In genomic region chr15:79003896-79004295, GRCh38 we compare ENCODE assay signal across 18 cellular contexts. TPM values are rescaled to one million over a fixed set of nuclear protein-coding genes. Genes with fewer than 3 reads are reported as not detected.
DNase-seq lines count a peak whose midpoint lies in the region; ATAC-seq, FAIRE-seq and TF ChIP-seq lines count a peak whose summit lies in the region.
"Had no signal": no experiment of that assay in that cellular context is flagged by ENCODE, and none has a peak within 500 bp of the region (broad histone marks: within the 10 kb centered on the region; RNA-seq: fewer than 3 reads in every experiment).

No MANE protein-coding gene starts in this region.

- H3K4ac ChIP-seq in H1 (replicated peaks; ENCODE audit: insufficient read length, low read depth, low read length): no peak overlapping the region

- no peak overlapping the region for H3K23ac ChIP-seq in H1 (ENCODE audit: insufficient read length)

- no peak overlapping the region for H2BK20ac ChIP-seq in H1 (ENCODE audit: low read length)

- no peaks in the 10 kb centered on the region for H4K20me1 ChIP-seq in H1 (replicated peaks in 1 of 2; ENCODE audit: control insufficient read depth in 1 of 2, insufficient read depth in 2 of 2, low read length in 2 of 2)

- H3K27ac ChIP-seq in KOPT-K1 (ENCODE audit: low read depth, low read length, poor library complexity, severe bottlenecking): peak overlapping the region; percentile 37
- no peak overlapping the region for H3K27ac ChIP-seq in H1 (ENCODE audit: low read depth, low read length)
- H3K27ac ChIP-seq: foreskin keratinocyte, lower lobe of right lung, right atrium auricular region, upper lobe of right lung had no signal

- no peak overlapping the region for H3K56ac ChIP-seq in H1 (replicated peaks; ENCODE audit: insufficient read length, low read depth, low read length)

- H2AFZ ChIP-seq in H1 (ENCODE audit: low read length): no peak overlapping the region

- no peak overlapping the region for H3K9ac ChIP-seq in H1 (replicated peaks in 1 of 4; ENCODE audit: extremely low read depth in 1 of 4, low read depth in 3 of 4, low read length in 3 of 4)

- POLR2A ChIA-PET in activated CD4-positive, alpha-beta T cell treated with anti-CD3 and anti-CD28 coated beads for 36 hours (lab: Charles Lee): no interaction called here
- POLR2A ChIA-PET in H1 (lab: Charles Lee; ENCODE audit: partially characterized antibody): interaction anchor here (0.9 to 1.4 kb wide), 3 partner anchors 24 to 79 kb away, joined by 3 read pairs; partner anchors contain the start of gene CTSH

- FAIRE-seq in H1 (lab: Jason Lieb, UNC): no peak
- FAIRE-seq: bronchial epithelial cell had no signal

- H4K91ac ChIP-seq in H1 (replicated peaks; ENCODE audit: insufficient read length, low read length): no peak overlapping the region

- WGBS in H1 (ENCODE audit: extremely low coverage in 1 of 2, insufficient coverage in 1 of 2, insufficient read length in 1 of 2, insufficient replicate concordance in 2 of 2, low coverage in 1 of 2, low lambda C conversion rate in 2 of 2, missing lambda C conversion rate in 1 of 2), 2 experiments: 92% methylated on average over 24 of the region's 24 CpGs; no CpG with 5 or more reads in 1 of the 2 experiments

- H3K23me2 ChIP-seq in H1 (ENCODE audit: low read depth, low read length): no peaks in the 10 kb centered on the region

- peak overlapping the region; percentile 2 for H3K27ac Mint-ChIP-seq in activated CD4-positive, alpha-beta T cell treated with anti-CD3 and anti-CD28 coated beads, Interleukin-2, amount 10 ng/mL, durations not matched to agents 24 days and 14 days
- no peak overlapping the region for H3K27ac Mint-ChIP-seq in activated CD4-positive, alpha-beta T cell treated with anti-CD3 and anti-CD28 coated beads for 36 hours
- H3K27ac Mint-ChIP-seq in stimulated activated effector memory CD8-positive, alpha-beta T cell treated with anti-CD3 and anti-CD28 coated beads, Interleukin-12 subunit alpha, Interleukin-12 subunit beta, amount 100 ng/mL, for 72 hours: peak overlapping the region; percentile 58

- no peaks in the 10 kb centered on the region for H3K36me3 Mint-ChIP-seq in activated CD4-positive, alpha-beta T cell treated with anti-CD3 and anti-CD28 coated beads, Interleukin-2, amount 10 ng/mL, durations not matched to agents 24 days and 14 days (ENCODE audit: low read depth)
- H3K36me3 Mint-ChIP-seq in activated CD4-positive, alpha-beta T cell treated with anti-CD3 and anti-CD28 coated beads for 36 hours (ENCODE audit: low read depth): no peaks in the 10 kb centered on the region
- no peaks in the 10 kb centered on the region for H3K36me3 Mint-ChIP-seq in stimulated activated effector memory CD8-positive, alpha-beta T cell treated with anti-CD3 and anti-CD28 coated beads, Interleukin-12 subunit alpha, Interleukin-12 subunit beta, amount 100 ng/mL, for 72 hours
- H3K36me3 Mint-ChIP-seq: activated naive CD4-positive, alpha-beta T cell treated with anti-CD3 and anti-CD28 coated beads, Interleukin-2, amount 10 ng/mL, durations not matched to agents 7 days and 5 days had no signal

- in situ Hi-C loops in ACHN (cut with HindIII; ENCODE audit: low pct_ligation_motif_present, low pct_unique_long_range_greater_than_20kb, low sequenced_read_pairs): no loop called here

- no peak overlapping the region for H2BK15ac ChIP-seq in H1 (ENCODE audit: low read length)

- no peak overlapping the region for H4K5ac ChIP-seq in H1 (ENCODE audit: insufficient read length, low read depth, low read length)

- intact Hi-C loops in activated CD4-positive, alpha-beta T cell treated with anti-CD3 and anti-CD28 coated beads, Interleukin-2, amount 10 ng/mL, durations not matched to agents 24 days and 14 days (cut with micrococcal nuclease): no loop called here
- intact Hi-C loops in activated CD4-positive, alpha-beta T cell treated with anti-CD3 and anti-CD28 coated beads for 36 hours (cut with DNase I, micrococcal nuclease): no loop called here

- no peak for ATAC-seq in activated CD4-positive, alpha-beta T cell treated with anti-CD3 and anti-CD28 coated beads for 36 hours
- ATAC-seq in stimulated activated effector memory CD8-positive, alpha-beta T cell treated with anti-CD3 and anti-CD28 coated beads, Interleukin-12 subunit alpha, Interleukin-12 subunit beta, amount 100 ng/mL, for 72 hours: no peak

- no peak overlapping the region for H3K4me3 Mint-ChIP-seq in activated CD4-positive, alpha-beta T cell treated with anti-CD3 and anti-CD28 coated beads, Interleukin-2, amount 10 ng/mL, durations not matched to agents 24 days and 14 days
- H3K4me3 Mint-ChIP-seq in activated CD4-positive, alpha-beta T cell treated with anti-CD3 and anti-CD28 coated beads for 36 hours: no peak overlapping the region
- no peak overlapping the region for H3K4me3 Mint-ChIP-seq in stimulated activated effector memory CD8-positive, alpha-beta T cell treated with anti-CD3 and anti-CD28 coated beads, Interleukin-12 subunit alpha, Interleukin-12 subunit beta, amount 100 ng/mL, for 72 hours
- H3K4me3 Mint-ChIP-seq: activated naive CD4-positive, alpha-beta T cell treated with anti-CD3 and anti-CD28 coated beads, Interleukin-2, amount 10 ng/mL, durations not matched to agents 7 days and 5 days had no signal

- H3K27me3 ChIP-seq in H1 (replicated peaks in 1 of 4; ENCODE audit: control insufficient read depth in 3 of 4, extremely low read depth in 1 of 4, insufficient read depth in 3 of 4, low read length in 3 of 4): no peaks in the 10 kb centered on the region; a peak in 2 of 7 replicates
- H3K27me3 ChIP-seq: foreskin keratinocyte, right atrium auricular region, upper lobe of right lung had no signal

- TF ChIP-seq RAD21 in H1 (IDR thresholded peaks at IDR 0.05 in 1 of 2, conservative IDR thresholded peaks at IDR 0.05 in 1 of 2; ENCODE audit: low read depth in 2 of 2, low read length in 2 of 2): no peak

- H3K9me3 Mint-ChIP-seq in activated CD4-positive, alpha-beta T cell treated with anti-CD3 and anti-CD28 coated beads, Interleukin-2, amount 10 ng/mL, durations not matched to agents 24 days and 14 days: no peaks in the 10 kb centered on the region
- H3K9me3 Mint-ChIP-seq in activated CD4-positive, alpha-beta T cell treated with anti-CD3 and anti-CD28 coated beads for 36 hours (ENCODE audit: low read depth): no peaks in the 10 kb centered on the region
- H3K9me3 Mint-ChIP-seq in stimulated activated effector memory CD8-positive, alpha-beta T cell treated with anti-CD3 and anti-CD28 coated beads, Interleukin-12 subunit alpha, Interleukin-12 subunit beta, amount 100 ng/mL, for 72 hours: no peaks in the 10 kb centered on the region
- H3K9me3 Mint-ChIP-seq: activated naive CD4-positive, alpha-beta T cell treated with anti-CD3 and anti-CD28 coated beads, Interleukin-2, amount 10 ng/mL, durations not matched to agents 7 days and 5 days had no signal

- H3K9me3 ChIP-seq in KOPT-K1 (ENCODE audit: insufficient read depth, low read length, poor library complexity, severe bottlenecking): no peaks in the 10 kb centered on the region
- H3K9me3 ChIP-seq in H1 (ENCODE audit: insufficient read depth in 2 of 2, low read depth in 1 of 2, low read length in 1 of 2): no peaks in the 10 kb centered on the region
- H3K9me3 ChIP-seq: lower lobe of right lung, right atrium auricular region, upper lobe of right lung had no signal

- H2AK5ac ChIP-seq in H1 (ENCODE audit: low read depth, low read length): 0 out of 2 replicates have a peak overlapping the region, but pooled peaks have one; percentile 44

- no peak overlapping the region for H4K8ac ChIP-seq in H1 (ENCODE audit: extremely low read depth, insufficient read depth, low read length)

- peaks cover 15% of the 10 kb centered on the region for H3K4me1 Mint-ChIP-seq in activated CD4-positive, alpha-beta T cell treated with anti-CD3 and anti-CD28 coated beads, Interleukin-2, amount 10 ng/mL, durations not matched to agents 24 days and 14 days
- H3K4me1 Mint-ChIP-seq in activated CD4-positive, alpha-beta T cell treated with anti-CD3 and anti-CD28 coated beads for 36 hours: peaks cover 7% of the 10 kb centered on the region
- peaks cover 17% of the 10 kb centered on the region for H3K4me1 Mint-ChIP-seq in stimulated activated effector memory CD8-positive, alpha-beta T cell treated with anti-CD3 and anti-CD28 coated beads, Interleukin-12 subunit alpha, Interleukin-12 subunit beta, amount 100 ng/mL, for 72 hours

- no peak overlapping the region for H3K4me2 ChIP-seq in H1 (ENCODE audit: insufficient read depth in 1 of 2, low read depth in 2 of 2, low read length in 2 of 2)

- H3K4me3 ChIP-seq in H1 (ENCODE audit: extremely low read depth in 1 of 4, insufficient read depth in 2 of 4, low read depth in 3 of 4, low read length in 4 of 4): no peak overlapping the region
- H3K4me3 ChIP-seq: lower lobe of right lung, right atrium auricular region, upper lobe of right lung had no signal

- peaks cover 0 to 10% (median under 1%) of the 10 kb centered on the region in 4 experiments; a peak in 4 of 7 replicates for H3K4me1 ChIP-seq in H1 (replicated peaks in 1 of 4; ENCODE audit: control insufficient read depth in 3 of 4, insufficient read depth in 4 of 4, low read length in 3 of 4)

- no peaks in the 10 kb centered on the region for H3K27me3 Mint-ChIP-seq in activated CD4-positive, alpha-beta T cell treated with anti-CD3 and anti-CD28 coated beads, Interleukin-2, amount 10 ng/mL, durations not matched to agents 24 days and 14 days
- H3K27me3 Mint-ChIP-seq in activated CD4-positive, alpha-beta T cell treated with anti-CD3 and anti-CD28 coated beads for 36 hours: no peaks in the 10 kb centered on the region

- no peak for TF ChIP-seq EP300 in H1 (IDR thresholded peaks at IDR 0.05; ENCODE audit: borderline replicate concordance in 1 of 2, low read depth in 2 of 2, low read length in 2 of 2)

- H2BK5ac ChIP-seq in H1 (ENCODE audit: low read depth, low read length): 0 out of 2 replicates have a peak overlapping the region, but pooled peaks have one; percentile 10

- no peak overlapping the region for H3K14ac ChIP-seq in H1 (ENCODE audit: insufficient read length)

- H2BK12ac ChIP-seq in H1 (ENCODE audit: low read depth, low read length): 0 out of 2 replicates have a peak overlapping the region, but pooled peaks have one; percentile 17

- no peak for TF ChIP-seq CTCF in H1 (IDR thresholded peaks at IDR 0.05; ENCODE audit: control extremely low read depth in 1 of 3, insufficient read depth in 1 of 3, low read depth in 1 of 3, low read length in 3 of 3)

- H3K36me3 ChIP-seq in KOPT-K1 (ENCODE audit: insufficient read depth, low read length) (no peaks in the 10 kb centered on the region), H1 (ENCODE audit: control insufficient read depth in 2 of 4, insufficient read depth in 4 of 4, low read length in 3 of 4) (no peaks in the 10 kb centered on the region)
- H3K36me3 ChIP-seq: lower lobe of right lung, right atrium auricular region, upper lobe of right lung had no signal

- no peaks in the 10 kb centered on the region for H3K79me1 ChIP-seq in H1 (ENCODE audit: low read depth, low read length)

- no peak overlapping the region for H2BK120ac ChIP-seq in H1 (replicated peaks; ENCODE audit: low read depth, low read length)

- CTCF ChIA-PET in activated CD4-positive, alpha-beta T cell treated with anti-CD3 and anti-CD28 coated beads for 36 hours (lab: Charles Lee): no interaction called here
- CTCF ChIA-PET in H1 (lab: Charles Lee; ENCODE audit: partially characterized antibody): interaction anchor here (0.8 to 7.1 kb wide), 16 partner anchors 9 to 195 kb away, joined by 3 to 171 read pairs (median 4); no protein-coding TSS in a partner anchor

- no peak overlapping the region for H3K18ac ChIP-seq in H1 (ENCODE audit: extremely low read depth, low read length)

- no peak for TF ChIP-seq POLR2A in H1 (IDR thresholded peaks at IDR 0.05; ENCODE audit: control extremely low read depth in 1 of 2, low read depth in 2 of 2, low read length in 2 of 2)

- no peak for DNase-seq in activated CD4-positive, alpha-beta T cell treated with anti-CD3 and anti-CD28 coated beads, Interleukin-2, amount 10 ng/mL, durations not matched to agents 24 days and 14 days
- no peak for DNase-seq in activated CD4-positive, alpha-beta T cell treated with anti-CD3 and anti-CD28 coated beads for 36 hours
- DNase-seq in H1 (ENCODE audit: low read depth in 1 of 2, low spot score in 2 of 2) (no peak), NCI-H1417 (lab: John Stamatoyannopoulos, UW) (no peak), DMS53 (lab: John Stamatoyannopoulos, UW) (no peak), ACHN (no peak)
- DNase-seq in stimulated activated effector memory CD8-positive, alpha-beta T cell treated with anti-CD3 and anti-CD28 coated beads, Interleukin-12 subunit alpha, Interleukin-12 subunit beta, amount 100 ng/mL, for 72 hours (ENCODE audit: low spot score in 2 of 2): no peak
- DNase-seq: 8988T; activated naive CD4-positive, alpha-beta T cell treated with anti-CD3 and anti-CD28 coated beads, Interleukin-2, amount 10 ng/mL, durations not matched to agents 7 days and 5 days; effector memory CD4-positive, alpha-beta T cell; lower lobe of right lung; NCI-H2227 treated with DMSO at 0.1 percent for 48 hours; stimulated activated CD4-positive, alpha-beta T cell treated with anti-CD3 and anti-CD28 coated beads, Interleukin-4, amount 100 ng/mL, for 1 hour; upper lobe of right lung had no signal

- no peaks in the 10 kb centered on the region for H3K79me2 ChIP-seq in H1 (ENCODE audit: control insufficient read depth in 1 of 2, insufficient read depth in 2 of 2, low read length in 2 of 2)

RNA-seq across cellular contexts. Expression of gene CTSH, which starts 59.0 kb away (rescaled TPM):
- total RNA-seq in activated CD4-positive, alpha-beta T cell treated with anti-CD3 and anti-CD28 coated beads, Interleukin-2, amount 10 ng/mL, durations not matched to agents 24 days and 14 days: 40.5 and 43.9 TPM in 2 replicates
- 10 to 100 TPM; 11.2 to 15.1 TPM for total RNA-seq in activated CD4-positive, alpha-beta T cell treated with anti-CD3 and anti-CD28 coated beads for 36 hours
- 31.3 and 34.0 TPM in 2 replicates for total RNA-seq in H1 (2021; fragmentation: NEBNext Ultra II Directional; extraction: Animal tissue kit (Norgen Biotek cat#: 25700))
- polyA plus RNA-seq in H1 (2011; rRNA removed): 28.4 and 36.8 TPM in 2 replicates
- polyA plus RNA-seq in H1 (2011; cell fraction: cytosol; rRNA removed): 37.1 TPM
- polyA plus RNA-seq in H1 (2011; cell fraction: nucleus; rRNA removed): 50.6 TPM
- 32.0 to 42.5 TPM (median 40.4 TPM) in 4 replicates for polyA plus RNA-seq in H1 (2012, experiment 1 of 2)
- 48.9 TPM for polyA plus RNA-seq in H1 (2012, experiment 2 of 2)
- polyA plus RNA-seq in H1 (2013, experiment 1 of 2): 43.7 TPM
- 44.5 TPM for polyA plus RNA-seq in H1 (2013, experiment 2 of 2)
- 30.4 and 36.1 TPM in 2 replicates for polyA minus RNA-seq in H1 (2011; rRNA and poly(A)+ RNA removed)
- polyA minus RNA-seq in H1 (2011; cell fraction: cytosol; rRNA and poly(A)+ RNA removed): 37.1 TPM
- 19.4 TPM for polyA minus RNA-seq in H1 (2011; cell fraction: nucleus; rRNA and poly(A)+ RNA removed)
